In genomic region chr2:156345582-156345981, GRCh38 we compare ENCODE assay signal across 22 cellular contexts. TPM values are rescaled to one million over a fixed set of nuclear protein-coding genes. Genes with fewer than 3 reads are reported as not detected.
DNase-seq lines count a peak whose midpoint lies in the region; FAIRE-seq and TF ChIP-seq lines count a peak whose summit lies in the region.
"Had no signal": no experiment of that assay in that cellular context is flagged by ENCODE, and none has a peak within 500 bp of the region (broad histone marks: within the 10 kb centered on the region; RNA-seq: fewer than 3 reads in every experiment).

No MANE protein-coding gene starts in this region.

- TF ChIP-seq CTCF in esophagus muscularis mucosa (IDR thresholded peaks at IDR 0.05): no peak

- 82% methylated on average over 3 of the region's 3 CpGs for WGBS in esophagus muscularis mucosa

- POLR2A ChIA-PET in CD4-positive, alpha-beta memory T cell (lab: Charles Lee; ENCODE audit: partially characterized antibody): interaction anchor here (9.7 kb wide), 1 partner anchor 13 kb away, joined by 136 read pairs; the partner anchor contains the start of gene NR4A2

- TF ChIP-seq POLR2A in esophagus muscularis mucosa (IDR thresholded peaks at IDR 0.05; ENCODE audit: low read depth) (no peak), H54 (IDR thresholded peaks at IDR 0.05; ENCODE audit: low read depth, low read length) (no peak)

- no peaks in the 10 kb centered on the region for H3K27me3 ChIP-seq in CD4-positive, alpha-beta memory T cell (ENCODE audit: insufficient read depth, low read length)
- H3K27me3 ChIP-seq in esophagus muscularis mucosa (no peaks in the 10 kb centered on the region), skeletal muscle tissue (ENCODE audit: control insufficient read depth in 3 of 3, insufficient read depth in 3 of 3, low read length in 3 of 3) (no peaks in the 10 kb centered on the region)
- H3K27me3 ChIP-seq: BE2C, SJSA1 had no signal

- H3K36me3 Mint-ChIP-seq in CD4-positive, alpha-beta memory T cell: peaks cover 0 to 11% of the 10 kb centered on the region in 2 donors

- no peak for TF ChIP-seq EP300 in esophagus muscularis mucosa (IDR thresholded peaks at IDR 0.05)

- H3K9ac ChIP-seq in SK-N-MC (ENCODE audit: insufficient read length): peak overlapping the region; percentile 3
- H3K9ac ChIP-seq in skeletal muscle tissue (ENCODE audit: low read depth in 1 of 3, low read length in 3 of 3): no peak overlapping the region
- H3K9ac ChIP-seq: KMS-11 had no signal

- no peak overlapping the region for H3K4me3 ChIP-seq in CD4-positive, alpha-beta memory T cell (ENCODE audit: low read length in 2 of 2)
- H3K4me3 ChIP-seq in SK-N-MC: no peak overlapping the region
- H3K4me3 ChIP-seq in esophagus muscularis mucosa: no peak overlapping the region
- no peak overlapping the region for H3K4me3 ChIP-seq in skeletal muscle tissue (ENCODE audit: low read length in 3 of 3)
- H3K4me3 ChIP-seq: GM12878, SJSA1 had no signal

- H3K27ac ChIP-seq in CD4-positive, alpha-beta memory T cell (ENCODE audit: low read depth, low read length): no peak overlapping the region
- H3K27ac ChIP-seq in SK-N-MC: no peak overlapping the region
- peak overlapping the region in 3 of 4 donors; percentile 4 to 32 (median 9) for H3K27ac ChIP-seq in esophagus muscularis mucosa (replicated peaks in 1 of 4)
- peak overlapping the region; percentile 21 for H3K27ac ChIP-seq in skeletal muscle tissue (ENCODE audit: low read depth, low read length)
- H3K27ac ChIP-seq: KMS-11 had no signal

- no peak for FAIRE-seq in H54 (lab: Jason Lieb, UNC)
- FAIRE-seq: GM12878, HTR-8/SVneo, RCC 7860 had no signal

- H3K27me3 Mint-ChIP-seq in CD4-positive, alpha-beta memory T cell: peaks cover 0 to 2% of the 10 kb centered on the region in 2 donors

- no peaks in the 10 kb centered on the region for H3K9me3 ChIP-seq in CD4-positive, alpha-beta memory T cell (ENCODE audit: control insufficient read depth in 1 of 2, low read length in 2 of 2)
- H3K9me3 ChIP-seq in SK-N-MC (ENCODE audit: low read depth, low read length) (no peaks in the 10 kb centered on the region), esophagus muscularis mucosa (no peaks in the 10 kb centered on the region), skeletal muscle tissue (ENCODE audit: control insufficient read depth in 3 of 3, low read length in 3 of 3) (no peaks in the 10 kb centered on the region)
- H3K9me3 ChIP-seq: BE2C, SJSA1 had no signal

- intact Hi-C loops in CD4-positive, alpha-beta memory T cell (cut with micrococcal nuclease): no loop called here
- intact Hi-C loops in esophagus muscularis mucosa (cut with DNase I): loop anchor here (10.0 kb wide), 1 partner anchor 689 kb away; no protein-coding TSS in a partner anchor

- CTCF ChIA-PET in CD4-positive, alpha-beta memory T cell (lab: Charles Lee; ENCODE audit: partially characterized antibody): interaction anchor here (0.9 to 3.6 kb wide), 2 partner anchors 10 to 13 kb away, joined by 3 to 28 read pairs; no protein-coding TSS in a partner anchor

- H3K4me1 ChIP-seq in CD4-positive, alpha-beta memory T cell (ENCODE audit: insufficient read depth, low read length): peaks cover 15% of the 10 kb centered on the region
- H3K4me1 ChIP-seq in esophagus muscularis mucosa (peaks cover 0 to 17% (median 14%) of the 10 kb centered on the region in 4 donors), skeletal muscle tissue (ENCODE audit: control insufficient read depth in 3 of 3, insufficient read depth in 3 of 3, low read length in 3 of 3) (peaks cover 4 to 11% (median 7%) of the 10 kb centered on the region in 3 donors)
- H3K4me1 ChIP-seq: BE2C had no signal

- H3K4me1 Mint-ChIP-seq in CD4-positive, alpha-beta memory T cell: peaks cover 10 to 31% (median 17%) of the 10 kb centered on the region in 4 donors

- no peak for DNase-seq in CD4-positive, alpha-beta memory T cell
- DNase-seq in SK-N-MC (ENCODE audit: low read depth, low spot score): no peak
- no peak for DNase-seq in esophagus muscularis mucosa (ENCODE audit: extremely low spot score)
- DNase-seq in LoVo (ENCODE audit: low spot score): no peak
- DNase-seq in H54 (ENCODE audit: insufficient read length, low spot score): no peak
- DNase-seq in cerebellar cortex (ENCODE audit: low spot score): no peak
- DNase-seq: BE2C, DND-41, GOT3, NCI-H1105, NCI-H146, NCI-H2029, NCI-H2227 treated with DMSO at 0.1 percent for 48 hours, NCI-H510A, NCI-H774, OCI-M1 had no signal

- H3K4me3 Mint-ChIP-seq in CD4-positive, alpha-beta memory T cell: no peak overlapping the region

- H3K9me3 Mint-ChIP-seq in CD4-positive, alpha-beta memory T cell: no peaks in the 10 kb centered on the region

- H3K27ac Mint-ChIP-seq in CD4-positive, alpha-beta memory T cell: peak overlapping the region in 4 of 7 donors; percentile 28 to 68 (median 52)

- H3K36me3 ChIP-seq in CD4-positive, alpha-beta memory T cell (ENCODE audit: insufficient read depth, low read length): no peaks in the 10 kb centered on the region
- H3K36me3 ChIP-seq in SK-N-MC (ENCODE audit: insufficient read depth, low read length) (no peaks in the 10 kb centered on the region), esophagus muscularis mucosa (no peaks in the 10 kb centered on the region), skeletal muscle tissue (ENCODE audit: control insufficient read depth in 3 of 3, insufficient read depth in 3 of 3, low read length in 3 of 3) (no peaks in the 10 kb centered on the region)
- H3K36me3 ChIP-seq: BE2C had no signal

RNA-seq across cellular contexts. Expression of gene NR4A2, which starts 13.1 kb away (rescaled TPM):
- 1 to 10 TPM; 2.1 TPM for total RNA-seq in CD4-positive, alpha-beta memory T cell
- polyA plus RNA-seq in CD4-positive, alpha-beta memory T cell: 10 to 100 TPM in 1 of 2 donors, 1 to 10 TPM in 1; 9.4 to 18.3 TPM
- total RNA-seq in esophagus muscularis mucosa (1 to 10 TPM in 3 of 4 donors, under 1 TPM in 1; 0.42 to 2.8 (median 2.5) TPM), skeletal muscle tissue (0.52 TPM)

Comparison
In these comparisons a context has a peak if more than half of its experiments do, and no peak if none do; other contexts are left out.
1. H3K27ac ChIP-seq: peak in esophagus muscularis mucosa (3 of 4) and skeletal muscle tissue (single experiment); none in CD4-positive, alpha-beta memory T cell (single experiment) and SK-N-MC (single experiment).